ENCODE assay signal across 8 cellular contexts in the genomic region with DNA sequence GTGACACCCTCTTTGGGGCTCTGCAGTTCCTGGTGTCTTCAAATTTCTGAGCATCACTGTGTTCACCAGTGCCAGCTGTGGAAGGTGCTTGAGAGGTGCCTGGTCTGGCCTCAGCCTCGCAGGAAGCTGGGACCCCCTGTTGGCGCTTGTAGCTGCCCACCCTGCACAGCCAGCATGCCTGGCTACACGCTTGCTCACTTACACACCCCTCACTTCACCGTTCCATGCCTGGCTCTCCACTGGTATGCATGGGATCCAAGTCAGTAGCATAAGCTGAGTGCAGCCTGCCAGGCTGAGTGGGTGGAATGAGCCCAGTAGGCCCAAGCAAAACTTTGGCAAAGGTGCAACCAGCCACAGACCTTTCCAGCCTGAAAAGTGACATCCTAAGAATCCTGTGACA.
"Had no signal": no experiment of that assay in that cellular context is flagged by ENCODE, and none has a peak within 500 bp of the region (broad histone marks: within the 10 kb centered on the region; RNA-seq: fewer than 3 reads in every experiment).

No MANE protein-coding gene starts in this region.

- DNase-seq: GDM1, GF-D8 had no signal

- FAIRE-seq: G401.6, GM12878, GM12891, GM12892, GM18507, GM19239 had no signal

- H3K4me3 ChIP-seq: GM12878 had no signal

- ATAC-seq: GM12878 had no signal
